In genomic region chr1:26529405-26529654, GRCh38 we compare ENCODE assay signal across 7 cellular contexts. TPM values are rescaled to one million over a fixed set of nuclear protein-coding genes. Genes with fewer than 3 reads are reported as not detected.
DNase-seq lines count a peak whose midpoint lies in the region; ATAC-seq and TF ChIP-seq lines count a peak whose summit lies in the region.

No MANE protein-coding gene starts in this region.

- H3K79me2 ChIP-seq in GM23338 (replicated peaks; ENCODE audit: insufficient read depth) (peaks cover 31% of the 10 kb centered on the region), SK-N-SH (ENCODE audit: insufficient read depth) (no peaks in the 10 kb centered on the region)

- intact Hi-C loops in spleen (cut with DNase I; ENCODE audit: low total_unique reads): no loop called here

- no peak for TF ChIP-seq EP300 in SK-N-SH (IDR thresholded peaks at IDR 0.05; ENCODE audit: borderline replicate concordance in 1 of 2, low read depth in 1 of 2, low read length in 1 of 2)

- peaks cover 6% of the 10 kb centered on the region for H3K27me3 Mint-ChIP-seq in GM23338 (ENCODE audit: insufficient read depth, low read depth, poor library complexity)

- H3K4me1 ChIP-seq in GM23338 (ENCODE audit: insufficient read depth) (peaks cover 20% of the 10 kb centered on the region), SK-N-SH (ENCODE audit: control insufficient read depth in 1 of 2, insufficient read depth in 2 of 2, low read depth in 1 of 2, low read length in 1 of 2) (peaks cover 13 to 20% of the 10 kb centered on the region in 2 experiments; a peak in 2 of 4 replicates), spleen (peaks cover 11 to 52% (median 38%) of the 10 kb centered on the region in 6 donors)

- DNase-seq in GM23338 (ENCODE audit: low spot score) (no peak), SK-N-SH (no peak), fibroblast of the aortic adventitia (ENCODE audit: low read depth) (no peak), spleen (no peak), NCI-H2171 (lab: John Stamatoyannopoulos, UW) (no peak), foreskin melanocyte (no peak), NCI-H446 treated with DMSO at 0.1 percent for 48 hours (lab: John Stamatoyannopoulos, UW) (no peak)

- no peaks in the 10 kb centered on the region for H3K36me3 Mint-ChIP-seq in GM23338 (ENCODE audit: low read depth)

- H4K20me1 ChIP-seq in GM23338 (replicated peaks; ENCODE audit: insufficient read depth) (peaks cover 4% of the 10 kb centered on the region; the same call in 1 of the 2 replicates), SK-N-SH (ENCODE audit: insufficient read depth) (no peaks in the 10 kb centered on the region)

- peaks cover 18% of the 10 kb centered on the region; the same call in 2 of the 3 replicates for H3K4me1 Mint-ChIP-seq in GM23338

- 0% methylated on average over 3 of the region's 19 CpGs for WGBS in SK-N-SH (ENCODE audit: low lambda C conversion rate)
- 1 to 6% (median 1%) methylated on average over 12 to 19 of the region's 19 CpGs for WGBS in spleen, 5 donors

- TF ChIP-seq RAD21 in SK-N-SH (IDR thresholded peaks at IDR 0.05; ENCODE audit: low read length): no peak

- H3F3A ChIP-seq in GM23338 (replicated peaks; ENCODE audit: low read depth): peaks cover 14% of the 10 kb centered on the region; the same call in 1 of the 2 replicates
- no peaks in the 10 kb centered on the region for H3F3A ChIP-seq in SK-N-SH (replicated peaks; ENCODE audit: insufficient read depth)

- no peaks in the 10 kb centered on the region for H3K9me2 ChIP-seq in GM23338 (ENCODE audit: insufficient read depth)
- H3K9me2 ChIP-seq in SK-N-SH: no peaks in the 10 kb centered on the region

- H2AFZ ChIP-seq in GM23338 (peak overlapping the region; percentile 89; the same call in 1 of the 2 replicates), SK-N-SH (ENCODE audit: low read depth) (peak overlapping the region; percentile 96)

- TF ChIP-seq CTCF in GM23338 (conservative IDR thresholded peaks at IDR 0.05; ENCODE audit: low read depth in 2 of 2) (no peak), SK-N-SH (IDR thresholded peaks at IDR 0.05) (no peak), fibroblast of the aortic adventitia (IDR thresholded peaks at IDR 0.05; ENCODE audit: insufficient read depth, low read length) (no peak), spleen (IDR thresholded peaks at IDR 0.05 in 8 of 11, conservative IDR thresholded peaks at IDR 0.05 in 3 of 11) (no peak)

- peak; percentile 6 for ATAC-seq in GM23338

- H3K9me3 Mint-ChIP-seq in GM23338: no peaks in the 10 kb centered on the region

- H3K9me3 ChIP-seq in SK-N-SH (no peaks in the 10 kb centered on the region), spleen (no peaks in the 10 kb centered on the region)

- CTCF ChIA-PET in SK-N-SH (lab: Yijun Ruan, JAX): interaction anchor here (1.4 to 5.4 kb wide), 3 partner anchors 9 to 259 kb away, joined by 5 to 41 read pairs (median 13); partner anchors contain the start of gene PIGV

- H3K9ac ChIP-seq in SK-N-SH: peak overlapping the region; percentile 52

- no peaks in the 10 kb centered on the region for H3K36me3 ChIP-seq in GM23338 (ENCODE audit: insufficient read depth)
- H3K36me3 ChIP-seq in SK-N-SH (replicated peaks in 1 of 2; ENCODE audit: control insufficient read depth in 1 of 2, insufficient read depth in 2 of 2, low read length in 1 of 2): no peaks in the 10 kb centered on the region
- H3K36me3 ChIP-seq in spleen: no peaks in the 10 kb centered on the region

- peak overlapping the region; percentile 75 for H3K4me3 Mint-ChIP-seq in GM23338

- 0 out of 2 replicates have a peak overlapping the region, but pooled peaks have one; percentile 55 for H3K27ac ChIP-seq in GM23338 (ENCODE audit: low read depth)
- peak overlapping the region in 1 of 2 experiments; percentile 40; a peak in 1 of 4 replicates for H3K27ac ChIP-seq in SK-N-SH (ENCODE audit: low read depth in 2 of 2, low read length in 1 of 2)
- H3K27ac ChIP-seq in spleen: peak overlapping the region in 4 of 8 donors; percentile 65 to 94 (median 92)

- 0 out of 2 replicates have a peak overlapping the region, but pooled peaks have one; percentile 41 for H3K27ac Mint-ChIP-seq in GM23338

- H3K4me2 ChIP-seq in GM23338: peak overlapping the region; percentile 89
- H3K4me2 ChIP-seq in SK-N-SH: peak overlapping the region; percentile 70; the same call in 1 of the 2 replicates

- H3K4me3 ChIP-seq in GM23338 (peak overlapping the region; percentile 95), SK-N-SH (ENCODE audit: low read depth in 2 of 2, low read length in 1 of 2) (peak overlapping the region; percentile 62 to 74), fibroblast of the aortic adventitia (ENCODE audit: low read depth, low read length) (peak overlapping the region; percentile 62), spleen (peak overlapping the region; percentile 9 to 84 (median 68))

- H3K27me3 ChIP-seq in GM23338 (ENCODE audit: insufficient read depth) (no peaks in the 10 kb centered on the region), SK-N-SH (ENCODE audit: insufficient read depth) (peaks cover 8% of the 10 kb centered on the region; the same call in 1 of the 2 replicates), spleen (replicated peaks in 1 of 7) (peaks cover 0 to 9% (median 0%) of the 10 kb centered on the region in 7 donors)

- POLR2A ChIA-PET in SK-N-SH (lab: Yijun Ruan, JAX): interaction anchor here (1.2 to 2.4 kb wide), 3 partner anchors 12 to 29 kb away, joined by 3 to 10 read pairs (median 4); no protein-coding TSS in a partner anchor

- TF ChIP-seq POLR2A in spleen (IDR thresholded peaks at IDR 0.05): no peak

TF ChIP-seq in GM23338, 12 proteins besides CTCF, POLR2A, EP300 and RAD21 (continues in another document):
- TF ChIP-seq STAT1 (IDR thresholded peaks at IDR 0.05; ENCODE audit: unreplicated experiment) (no peak), JUNB (IDR thresholded peaks at IDR 0.05; ENCODE audit: unreplicated experiment) (no peak), CREB1 (CRISPR knock-in tag; IDR thresholded peaks at IDR 0.05; ENCODE audit: low read depth) (no peak)

TF ChIP-seq in SK-N-SH, 30 proteins besides CTCF, POLR2A, EP300 and RAD21 (continues in another document):
- TF ChIP-seq IRF3 (IDR thresholded peaks at IDR 0.05; ENCODE audit: low read depth, low read length): no peak
- no peak for TF ChIP-seq YY1 (IDR thresholded peaks at IDR 0.05; ENCODE audit: low read depth)
- TF ChIP-seq FOXJ3 (CRISPR knock-in tag; IDR thresholded peaks at IDR 0.05): no peak
- TF ChIP-seq EZH2phosphoT487 (IDR thresholded peaks at IDR 0.05; ENCODE audit: borderline replicate concordance, low read depth): no peak
- no peak for TF ChIP-seq NFIC (IDR thresholded peaks at IDR 0.05; ENCODE audit: borderline replicate concordance)
- TF ChIP-seq USF2 (IDR thresholded peaks at IDR 0.05; ENCODE audit: borderline replicate concordance, low read depth, low read length): no peak
- TF ChIP-seq SIN3A (IDR thresholded peaks at IDR 0.05; ENCODE audit: borderline replicate concordance, low read depth, low read length): no peak
- no peak for TF ChIP-seq FOSL2 (IDR thresholded peaks at IDR 0.05; ENCODE audit: borderline replicate concordance, low read depth)
- no peak for TF ChIP-seq POLR2AphosphoS5 (IDR thresholded peaks at IDR 0.05; ENCODE audit: low read depth, low read length)
- TF ChIP-seq MXI1 (IDR thresholded peaks at IDR 0.05; ENCODE audit: low read depth, low read length): no peak
- no peak for TF ChIP-seq SMC3 (IDR thresholded peaks at IDR 0.05; ENCODE audit: low read depth, low read length)
- TF ChIP-seq TEAD4 (IDR thresholded peaks at IDR 0.05; ENCODE audit: borderline replicate concordance, insufficient read depth): no peak
- no peak for TF ChIP-seq CHD2 (IDR thresholded peaks at IDR 0.05; ENCODE audit: low read length, partially characterized antibody)

RNA-seq across cellular contexts. Expression of gene RPS6KA1, which starts 0.2 kb away (rescaled TPM):
- 68.6 and 84.2 TPM in 2 replicates for total RNA-seq in GM23338 (2014; rRNA removed; shearing (Covaris generic))
- 28.3 and 30.5 TPM in 2 replicates for polyA plus RNA-seq in GM23338 (2016; fragmentation: Nextera tagmentation; extraction: Ambion mirVana)
- polyA plus RNA-seq in SK-N-SH (2012; rRNA removed): 8.3 and 9.7 TPM in 2 replicates
- polyA plus RNA-seq in SK-N-SH (2012; cell fraction: cytosol; rRNA removed): 4.3 and 7.1 TPM in 2 replicates
- polyA plus RNA-seq in SK-N-SH (2012; cell fraction: nucleus; rRNA removed): 9.0 and 11.6 TPM in 2 replicates
- 1.3 and 2.9 TPM in 2 replicates for total RNA-seq in fibroblast of the aortic adventitia (ENCODE audit: low replicate concordance)
- 100 to 1,000 TPM; 109 to 173 (median 131) TPM for total RNA-seq in spleen
- polyA plus RNA-seq in spleen: 10 to 100 TPM; 45.8 to 57.5 (median 51.0) TPM

RNA-seq across cellular contexts. Expression of gene HMGN2, which starts 57.1 kb away (rescaled TPM):
- 330 and 377 TPM in 2 replicates for total RNA-seq in GM23338 (2014; rRNA removed; shearing (Covaris generic))
- polyA plus RNA-seq in GM23338 (2016; fragmentation: Nextera tagmentation; extraction: Ambion mirVana) (1,101 and 1,122 TPM in 2 replicates), SK-N-SH (2012; rRNA removed) (343 and 644 TPM in 2 replicates), spleen (1,000 to 10,000 TPM in 1 of 3 donors, 100 to 1,000 TPM in 2; 680 to 1,036 (median 684) TPM)
- polyA plus RNA-seq in SK-N-SH (2012; cell fraction: cytosol; rRNA removed): 624 and 653 TPM in 2 replicates
- polyA plus RNA-seq in SK-N-SH (2012; cell fraction: nucleus; rRNA removed): 304 and 357 TPM in 2 replicates
- total RNA-seq in fibroblast of the aortic adventitia (ENCODE audit: low replicate concordance) (161 and 225 TPM in 2 replicates), spleen (100 to 1,000 TPM; 191 to 350 (median 249) TPM)

Comparison
In these comparisons a context has a peak if more than half of its experiments do, and no peak if none do; other contexts are left out.
1. RNA of gene RPS6KA1, which starts 0.2 kb away (total RNA-seq): 109 to 173 TPM in spleen and 68.6 to 84.2 TPM in GM23338; 1.3 to 2.9 TPM in fibroblast of the aortic adventitia; every median in the first group is over 10 times any median in the second.
2. Peak in every context shown above with its lines, with median percentiles within 50 percentile points of each other: H3K4me3 ChIP-seq.